6 cellular contexts compared by ENCODE assay signal in genomic region chr2:96066511-96066910, GRCh38. TPM values are rescaled to one million over a fixed set of nuclear protein-coding genes. Genes with fewer than 3 reads are reported as not detected.
"Had no signal": no experiment of that assay in that cellular context is flagged by ENCODE, and none has a peak within 500 bp of the region (broad histone marks: within the 10 kb centered on the region; RNA-seq: fewer than 3 reads in every experiment).

No MANE protein-coding gene starts in this region.

RNA-seq across cellular contexts. Expression of gene GPAT2, which starts 31.8 kb away (rescaled TPM):
- total RNA-seq: HepG2, HT-29, HT1080 had no signal
- polyA plus RNA-seq: HepG2 had no signal

RNA-seq across cellular contexts. Expression of gene ADRA2B, which starts 49.9 kb away (rescaled TPM):
- total RNA-seq: HepG2, HT1080, IMR-90, K562 had no signal
- polyA plus RNA-seq: HepG2, IgD-negative memory B cell, IMR-90, K562 had no signal
